1 cellular context compared by ENCODE assay signal in the genomic region with DNA sequence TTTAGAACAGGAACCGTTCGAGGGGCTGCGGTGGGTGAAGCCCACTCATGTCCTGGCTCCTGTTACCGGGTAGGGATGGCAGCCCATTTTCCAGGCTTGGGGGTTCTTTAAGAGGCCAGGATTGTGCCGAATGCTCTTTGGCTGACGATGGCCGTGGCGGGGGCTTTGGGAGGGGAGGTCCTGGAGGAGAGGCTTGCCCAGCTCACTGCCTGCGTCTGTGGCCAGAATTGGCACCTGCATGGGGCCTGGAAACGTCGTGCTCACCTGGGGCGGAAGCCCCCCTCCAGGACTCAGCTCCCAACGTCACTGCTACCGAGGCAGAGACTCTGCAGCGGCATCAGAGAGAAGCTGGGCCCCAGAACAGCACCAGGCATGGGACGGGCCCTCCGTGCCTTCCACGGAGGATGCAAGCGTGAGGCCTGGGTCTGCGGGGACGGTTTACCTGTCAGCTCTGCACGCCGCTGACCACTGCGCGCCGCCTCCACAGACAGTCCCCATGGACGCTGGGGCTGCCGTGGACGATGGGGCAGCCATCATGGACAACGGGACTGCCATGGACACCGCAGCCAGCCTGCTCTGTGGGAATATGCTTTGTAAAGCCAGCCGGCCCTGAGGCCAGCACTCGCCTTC.
TF ChIP-seq lines count a peak whose summit lies in the region.

No MANE protein-coding gene starts in this region.

TF ChIP-seq in H1, 55 proteins besides CTCF, POLR2A, EP300 and RAD21:
- no peak for TF ChIP-seq CBX5 (IDR thresholded peaks at IDR 0.05; ENCODE audit: low read depth, low read length)
- TF ChIP-seq FOSL1 (IDR thresholded peaks at IDR 0.05; ENCODE audit: insufficient read depth, low read depth, low read length): no peak
- no peak for TF ChIP-seq SP4 (IDR thresholded peaks at IDR 0.05; ENCODE audit: low read length)
- no peak for TF ChIP-seq BCL11A (IDR thresholded peaks at IDR 0.05; ENCODE audit: low read depth in 2 of 2, low read length in 2 of 2)
- TF ChIP-seq, protein P1, sequence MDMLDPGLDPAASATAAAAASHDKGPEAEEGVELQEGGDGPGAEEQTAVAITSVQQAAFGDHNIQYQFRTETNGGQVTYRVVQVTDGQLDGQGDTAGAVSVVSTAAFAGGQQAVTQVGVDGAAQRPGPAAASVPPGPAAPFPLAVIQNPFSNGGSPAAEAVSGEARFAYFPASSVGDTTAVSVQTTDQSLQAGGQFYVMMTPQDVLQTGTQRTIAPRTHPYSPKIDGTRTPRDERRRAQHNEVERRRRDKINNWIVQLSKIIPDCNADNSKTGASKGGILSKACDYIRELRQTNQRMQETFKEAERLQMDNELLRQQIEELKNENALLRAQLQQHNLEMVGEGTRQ (IDR thresholded peaks at IDR 0.05; ENCODE audit: low read length): no peak
- TF ChIP-seq TAF7 (optimal IDR thresholded peaks at IDR 0.05; ENCODE audit: borderline replicate concordance, low read depth, low read length): no peak
- TF ChIP-seq SIX5 (IDR thresholded peaks at IDR 0.05; ENCODE audit: low read depth, low read length): no peak
- no peak for TF ChIP-seq ZNF274 (IDR thresholded peaks at IDR 0.05; ENCODE audit: borderline replicate concordance, extremely low read depth, low read length)
- TF ChIP-seq TCF12 (IDR thresholded peaks at IDR 0.05; ENCODE audit: low read depth, low read length): no peak
- TF ChIP-seq, protein P2, sequence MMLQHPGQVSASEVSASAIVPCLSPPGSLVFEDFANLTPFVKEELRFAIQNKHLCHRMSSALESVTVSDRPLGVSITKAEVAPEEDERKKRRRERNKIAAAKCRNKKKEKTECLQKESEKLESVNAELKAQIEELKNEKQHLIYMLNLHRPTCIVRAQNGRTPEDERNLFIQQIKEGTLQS (IDR thresholded peaks at IDR 0.05; ENCODE audit: insufficient read depth, low read depth, low read length): no peak
- TF ChIP-seq, protein P3, sequence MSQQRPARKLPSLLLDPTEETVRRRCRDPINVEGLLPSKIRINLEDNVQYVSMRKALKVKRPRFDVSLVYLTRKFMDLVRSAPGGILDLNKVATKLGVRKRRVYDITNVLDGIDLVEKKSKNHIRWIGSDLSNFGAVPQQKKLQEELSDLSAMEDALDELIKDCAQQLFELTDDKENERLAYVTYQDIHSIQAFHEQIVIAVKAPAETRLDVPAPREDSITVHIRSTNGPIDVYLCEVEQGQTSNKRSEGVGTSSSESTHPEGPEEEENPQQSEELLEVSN (IDR thresholded peaks at IDR 0.05): no peak
- no peak for TF ChIP-seq TBP (IDR thresholded peaks at IDR 0.05; ENCODE audit: low read depth, low read length)
- no peak for TF ChIP-seq NANOG (IDR thresholded peaks at IDR 0.05; ENCODE audit: insufficient read depth, low read depth, low read length, poor library complexity, severe bottlenecking)
- no peak for TF ChIP-seq RXRA (IDR thresholded peaks at IDR 0.05; ENCODE audit: insufficient read depth, low read depth, low read length)
- TF ChIP-seq, protein P4, sequence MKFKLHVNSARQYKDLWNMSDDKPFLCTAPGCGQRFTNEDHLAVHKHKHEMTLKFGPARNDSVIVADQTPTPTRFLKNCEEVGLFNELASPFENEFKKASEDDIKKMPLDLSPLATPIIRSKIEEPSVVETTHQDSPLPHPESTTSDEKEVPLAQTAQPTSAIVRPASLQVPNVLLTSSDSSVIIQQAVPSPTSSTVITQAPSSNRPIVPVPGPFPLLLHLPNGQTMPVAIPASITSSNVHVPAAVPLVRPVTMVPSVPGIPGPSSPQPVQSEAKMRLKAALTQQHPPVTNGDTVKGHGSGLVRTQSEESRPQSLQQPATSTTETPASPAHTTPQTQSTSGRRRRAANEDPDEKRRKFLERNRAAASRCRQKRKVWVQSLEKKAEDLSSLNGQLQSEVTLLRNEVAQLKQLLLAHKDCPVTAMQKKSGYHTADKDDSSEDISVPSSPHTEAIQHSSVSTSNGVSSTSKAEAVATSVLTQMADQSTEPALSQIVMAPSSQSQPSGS (IDR thresholded peaks at IDR 0.05; ENCODE audit: low read length): no peak
- TF ChIP-seq GABPA (IDR thresholded peaks at IDR 0.05; ENCODE audit: borderline replicate concordance, insufficient read depth, low read length): no peak
